ENCODE assay signal across 9 cellular contexts in genomic region chr2:207334309-207334630, GRCh38.
DNase-seq lines count a peak whose midpoint lies in the region; ATAC-seq and TF ChIP-seq lines count a peak whose summit lies in the region.
"Had no signal": no experiment of that assay in that cellular context is flagged by ENCODE, and none has a peak within 500 bp of the region (broad histone marks: within the 10 kb centered on the region; RNA-seq: fewer than 3 reads in every experiment).

No MANE protein-coding gene starts in this region.

- H3K27ac ChIP-seq in iPS DF 6.9 (ENCODE audit: low read length) (peak overlapping the region; percentile 56), upper lobe of right lung (peak overlapping the region; percentile 68)

- POLR2A ChIA-PET in activated CD8-positive, alpha-beta T cell treated with anti-CD3 and anti-CD28 coated beads, Interleukin-2, amount 10 ng/mL, durations not matched to agents 7 days and 5 days (lab: Charles Lee): no interaction called here
- POLR2A ChIA-PET in HEK293T (lab: Yijun Ruan, JAX): no interaction called here

- DNase-seq in Right ventricle myocardium superior: no peak
- DNase-seq in cardiac septum (ENCODE audit: low spot score): no peak
- no peak for DNase-seq in activated CD8-positive, alpha-beta T cell treated with anti-CD3 and anti-CD28 coated beads, Interleukin-2, amount 10 ng/mL, durations not matched to agents 7 days and 5 days
- no peak for DNase-seq in iPS DF 6.9 (ENCODE audit: low read depth, low spot score)
- DNase-seq in upper lobe of right lung: no peak
- no peak for DNase-seq in SW480 (ENCODE audit: low spot score)
- no peak for DNase-seq in NCI-H1930 (lab: John Stamatoyannopoulos, UW)
- DNase-seq in HEK293T (ENCODE audit: extremely low spot score): no peak
- DNase-seq: DND-41 had no signal

- intact Hi-C loops in Right ventricle myocardium superior (cut with DNase I): loop anchor here (2.0 kb wide), 1 partner anchor 49 kb away; no protein-coding TSS in a partner anchor
- intact Hi-C loops in cardiac septum (cut with DNase I): loop anchor here (1.0 to 10.0 kb wide), 8 partner anchors 61 to 529 kb away; no protein-coding TSS in a partner anchor
- intact Hi-C loops in upper lobe of right lung (cut with DNase I): no loop called here

- H3K4me1 Mint-ChIP-seq in activated CD8-positive, alpha-beta T cell treated with anti-CD3 and anti-CD28 coated beads, Interleukin-2, amount 10 ng/mL, durations not matched to agents 7 days and 5 days (ENCODE audit: low read depth): peaks cover 65% of the 10 kb centered on the region

- 0 out of 2 replicates have a peak, but pooled peaks cover 1% of the 10 kb centered on the region for H3K4me1 ChIP-seq in iPS DF 6.9 (ENCODE audit: control insufficient read depth, insufficient read depth, low read length)
- peaks cover 24% of the 10 kb centered on the region for H3K4me1 ChIP-seq in upper lobe of right lung

- H3K9me3 ChIP-seq in iPS DF 6.9 (ENCODE audit: control insufficient read depth, insufficient read depth, low read length) (no peaks in the 10 kb centered on the region), upper lobe of right lung (no peaks in the 10 kb centered on the region)

- WGBS in iPS DF 6.9 (ENCODE audit: insufficient coverage, insufficient read length): no CpG with 5 or more reads among the region's 7 CpGs

- H3K36me3 Mint-ChIP-seq in activated CD8-positive, alpha-beta T cell treated with anti-CD3 and anti-CD28 coated beads, Interleukin-2, amount 10 ng/mL, durations not matched to agents 7 days and 5 days (ENCODE audit: low read depth): no peaks in the 10 kb centered on the region

- ATAC-seq in Right ventricle myocardium superior (ENCODE audit: poor library complexity) (peak; percentile 6), upper lobe of right lung (no peak)
- no peak for ATAC-seq in activated CD8-positive, alpha-beta T cell treated with anti-CD3 and anti-CD28 coated beads, Interleukin-2, amount 10 ng/mL, durations not matched to agents 7 days and 5 days

- H3K27me3 ChIP-seq in iPS DF 6.9 (ENCODE audit: control insufficient read depth, insufficient read depth, low read length) (no peaks in the 10 kb centered on the region), upper lobe of right lung (no peaks in the 10 kb centered on the region)

- H3K4me3 ChIP-seq in iPS DF 6.9 (ENCODE audit: low read length) (no peak overlapping the region), upper lobe of right lung (peak overlapping the region; percentile 15)

- H3K36me3 ChIP-seq in iPS DF 6.9 (ENCODE audit: control insufficient read depth, insufficient read depth, low read length): no peaks in the 10 kb centered on the region
- H3K36me3 ChIP-seq in upper lobe of right lung: no peaks in the 10 kb centered on the region

- CTCF ChIA-PET in activated CD8-positive, alpha-beta T cell treated with anti-CD3 and anti-CD28 coated beads, Interleukin-2, amount 10 ng/mL, durations not matched to agents 7 days and 5 days (lab: Charles Lee): no interaction called here
- CTCF ChIA-PET in HEK293T (lab: Yijun Ruan, JAX): no interaction called here

- H3K4me3 Mint-ChIP-seq in activated CD8-positive, alpha-beta T cell treated with anti-CD3 and anti-CD28 coated beads, Interleukin-2, amount 10 ng/mL, durations not matched to agents 7 days and 5 days: no peak overlapping the region

- H3K9me3 Mint-ChIP-seq in activated CD8-positive, alpha-beta T cell treated with anti-CD3 and anti-CD28 coated beads, Interleukin-2, amount 10 ng/mL, durations not matched to agents 7 days and 5 days (ENCODE audit: insufficient read depth): no peaks in the 10 kb centered on the region

- H3K27me3 Mint-ChIP-seq in activated CD8-positive, alpha-beta T cell treated with anti-CD3 and anti-CD28 coated beads, Interleukin-2, amount 10 ng/mL, durations not matched to agents 7 days and 5 days (ENCODE audit: low read depth): no peaks in the 10 kb centered on the region

- peak overlapping the region; percentile 36 for H3K27ac Mint-ChIP-seq in activated CD8-positive, alpha-beta T cell treated with anti-CD3 and anti-CD28 coated beads, Interleukin-2, amount 10 ng/mL, durations not matched to agents 7 days and 5 days

- no peak for TF ChIP-seq CTCF in upper lobe of right lung (IDR thresholded peaks at IDR 0.05)

TF ChIP-seq in HEK293T, 16 proteins besides CTCF, POLR2A, EP300 and RAD21:
- TF ChIP-seq ZNF384 (IDR thresholded peaks at IDR 0.05) (no peak), ELF4 (IDR thresholded peaks at IDR 0.05) (no peak), TARDBP (IDR thresholded peaks at IDR 0.05) (no peak), FOXM1 (IDR thresholded peaks at IDR 0.05; ENCODE audit: borderline replicate concordance) (no peak), NFRKB (IDR thresholded peaks at IDR 0.05) (no peak), BHLHE40 (IDR thresholded peaks at IDR 0.05; ENCODE audit: borderline replicate concordance) (no peak), FOXK2 (IDR thresholded peaks at IDR 0.05) (no peak), L3MBTL2 (conservative IDR thresholded peaks at IDR 0.05) (no peak), HDGF (IDR thresholded peaks at IDR 0.05; ENCODE audit: borderline replicate concordance) (no peak), LEF1 (IDR thresholded peaks at IDR 0.05; ENCODE audit: borderline replicate concordance) (no peak), ARNT (IDR thresholded peaks at IDR 0.05) (no peak), SUZ12 (IDR thresholded peaks at IDR 0.05) (no peak)
- TF ChIP-seq, protein P1, sequence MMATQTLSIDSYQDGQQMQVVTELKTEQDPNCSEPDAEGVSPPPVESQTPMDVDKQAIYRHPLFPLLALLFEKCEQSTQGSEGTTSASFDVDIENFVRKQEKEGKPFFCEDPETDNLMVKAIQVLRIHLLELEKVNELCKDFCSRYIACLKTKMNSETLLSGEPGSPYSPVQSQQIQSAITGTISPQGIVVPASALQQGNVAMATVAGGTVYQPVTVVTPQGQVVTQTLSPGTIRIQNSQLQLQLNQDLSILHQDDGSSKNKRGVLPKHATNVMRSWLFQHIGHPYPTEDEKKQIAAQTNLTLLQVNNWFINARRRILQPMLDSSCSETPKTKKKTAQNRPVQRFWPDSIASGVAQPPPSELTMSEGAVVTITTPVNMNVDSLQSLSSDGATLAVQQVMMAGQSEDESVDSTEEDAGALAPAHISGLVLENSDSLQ (IDR thresholded peaks at IDR 0.05): no peak
